ENCODE assay signal across 18 cellular contexts in genomic region chr7:153091477-153091876, GRCh38.
"Had no signal": no experiment of that assay in that cellular context is flagged by ENCODE, and none has a peak within 500 bp of the region (broad histone marks: within the 10 kb centered on the region; RNA-seq: fewer than 3 reads in every experiment).

No MANE protein-coding gene starts in this region.

- DNase-seq: colonic mucosa; dermis blood vessel endothelial cell; endodermal cell; erythroblast; foreskin keratinocyte; left colon; left ventricle myocardium superior; mesenchymal stem cell; naive thymus-derived CD4-positive, alpha-beta T cell; nephron progenitor cell; ovary; right cardiac atrium; stimulated activated CD4-positive, alpha-beta T cell treated with anti-CD3 and anti-CD28 coated beads, Interleukin-4, amount 100 ng/mL, for 24 hours; tibial artery had no signal

- H3K9me3 ChIP-seq: colonic mucosa, ovary had no signal

- H2AFZ ChIP-seq: hepatocyte had no signal

- H3K4me3 ChIP-seq: colonic mucosa, hepatocyte, lung, ovary, tibial artery had no signal

- H3K27ac Mint-ChIP-seq: endodermal cell; naive thymus-derived CD4-positive, alpha-beta T cell; nephron progenitor cell; stimulated activated memory B cell treated with anti-CD40 and anti-IgM and Interleukin-4, amounts not matched to agents 10 μg/mL and 1 μg/mL and 100 μg/mL, for 72 hours; stimulated activated naive CD8-positive, alpha-beta T cell treated with anti-CD3 and anti-CD28 coated beads, Interleukin-15, Interleukin-2, amounts not matched to agents 100 ng/mL and 50 ng/mL, for 24 hours had no signal

- H3K4me1 Mint-ChIP-seq: endodermal cell; naive thymus-derived CD4-positive, alpha-beta T cell; nephron progenitor cell; stimulated activated memory B cell treated with anti-CD40 and anti-IgM and Interleukin-4, amounts not matched to agents 10 μg/mL and 1 μg/mL and 100 μg/mL, for 72 hours had no signal

- H3K4me1 ChIP-seq: colonic mucosa, foreskin keratinocyte, tibial artery had no signal

- H3K27me3 ChIP-seq: colonic mucosa, foreskin keratinocyte, hepatocyte, ovary, tibial artery had no signal

- H3K36me3 ChIP-seq: colonic mucosa, ovary, tibial artery had no signal

- H3K36me3 Mint-ChIP-seq: stimulated activated memory B cell treated with anti-CD40 and anti-IgM and Interleukin-4, amounts not matched to agents 10 μg/mL and 1 μg/mL and 100 μg/mL, for 72 hours had no signal

- H3K27ac ChIP-seq: colonic mucosa, foreskin keratinocyte, hepatocyte, ovary, tibial artery had no signal

- H3K79me2 ChIP-seq: hepatocyte had no signal

- H3K4me3 Mint-ChIP-seq: endodermal cell; naive thymus-derived CD4-positive, alpha-beta T cell; nephron progenitor cell; stimulated activated memory B cell treated with anti-CD40 and anti-IgM and Interleukin-4, amounts not matched to agents 10 μg/mL and 1 μg/mL and 100 μg/mL, for 72 hours; stimulated activated naive CD8-positive, alpha-beta T cell treated with anti-CD3 and anti-CD28 coated beads, Interleukin-15, Interleukin-2, amounts not matched to agents 100 ng/mL and 50 ng/mL, for 24 hours had no signal

- H3K27me3 Mint-ChIP-seq: stimulated activated naive CD8-positive, alpha-beta T cell treated with anti-CD3 and anti-CD28 coated beads, Interleukin-15, Interleukin-2, amounts not matched to agents 100 ng/mL and 50 ng/mL, for 24 hours had no signal

- ATAC-seq: foreskin keratinocyte; left colon; left ventricle myocardium superior; naive thymus-derived CD4-positive, alpha-beta T cell; right cardiac atrium; stimulated activated memory B cell treated with anti-CD40 and anti-IgM and Interleukin-4, amounts not matched to agents 10 μg/mL and 1 μg/mL and 100 μg/mL, for 72 hours had no signal

- H3K4me2 ChIP-seq: hepatocyte had no signal
